4 cellular contexts compared by ENCODE assay signal in the genomic region with DNA sequence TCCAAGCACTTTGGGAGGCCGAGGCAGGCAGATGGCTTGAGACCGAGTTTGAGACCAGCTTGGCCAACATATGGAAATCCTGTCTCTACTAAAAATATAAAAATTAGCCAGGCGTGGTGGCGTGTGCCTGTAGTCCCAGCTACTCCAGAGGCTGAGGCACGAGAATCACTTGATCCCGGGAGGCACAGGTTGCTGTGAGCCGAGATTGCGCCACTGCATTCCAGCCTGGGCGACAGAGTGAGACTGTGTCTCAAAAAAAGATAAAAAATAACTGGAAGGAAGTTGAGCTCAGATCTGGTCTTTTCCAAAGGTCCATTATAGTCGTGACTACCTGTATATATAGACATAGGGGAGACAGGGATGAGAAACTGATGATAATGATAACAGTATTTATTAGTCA. TPM values are rescaled to one million over a fixed set of nuclear protein-coding genes. Genes with fewer than 3 reads are reported as not detected.
"Had no signal": no experiment of that assay in that cellular context is flagged by ENCODE, and none has a peak within 500 bp of the region (broad histone marks: within the 10 kb centered on the region; RNA-seq: fewer than 3 reads in every experiment).

No MANE protein-coding gene starts in this region.

RNA-seq across cellular contexts. Expression of gene SH2D3A, which starts 18.7 kb away (rescaled TPM):
- total RNA-seq: occipital lobe, osteocyte had no signal

RNA-seq across cellular contexts. Expression of gene VAV1, which starts 24.0 kb away (rescaled TPM):
- total RNA-seq: mesothelial cell of epicardium, osteocyte, smooth muscle cell had no signal
- polyA plus RNA-seq: smooth muscle cell had no signal
